In genomic region chr9:8114826-8115225, GRCh38 we compare ENCODE assay signal across 19 cellular contexts.
A peak's percentile ranks its signal among the peaks of the same experiment; 100 is the strongest.
DNase-seq lines count a peak whose midpoint lies in the region; ATAC-seq, FAIRE-seq and TF ChIP-seq lines count a peak whose summit lies in the region.
"Had no signal": no experiment of that assay in that cellular context is flagged by ENCODE, and none has a peak within 500 bp of the region (broad histone marks: within the 10 kb centered on the region; RNA-seq: fewer than 3 reads in every experiment).

No MANE protein-coding gene starts in this region.

- H3K4me1 ChIP-seq in kidney (ENCODE audit: control insufficient read depth in 1 of 2, insufficient read depth in 1 of 2, low read depth in 1 of 2, low read length in 2 of 2): no peaks in the 10 kb centered on the region
- H3K4me1 ChIP-seq: A549, BE2C had no signal

- no peaks in the 10 kb centered on the region for H3K36me3 ChIP-seq in kidney (ENCODE audit: control insufficient read depth in 1 of 2, insufficient read depth in 2 of 2, low read length in 2 of 2)
- H3K36me3 ChIP-seq: BE2C had no signal

- H3K27ac Mint-ChIP-seq in activated T-cell treated with anti-CD3 and anti-CD28 coated beads, Interleukin-2, amount 50 U/mL, for 24 hours: peak overlapping the region; percentile 77
- H3K27ac Mint-ChIP-seq in natural killer cell treated with Interleukin-12 subunit alpha and Interleukin-12 subunit beta and Interleukin-15 and Interleukin-18, amount 100 ng/mL, for 72 hours: peak overlapping the region; percentile 0 to 15
- H3K27ac Mint-ChIP-seq in natural killer cell (no peak overlapping the region), immature natural killer cell (no peak overlapping the region)
- peak overlapping the region; percentile 1 for H3K27ac Mint-ChIP-seq in stimulated activated effector memory CD8-positive, alpha-beta T cell treated with anti-CD3 and anti-CD28 coated beads, Interleukin-12 subunit alpha, Interleukin-12 subunit beta, amount 100 ng/mL, for 72 hours
- peak overlapping the region in 1 of 2 donors; percentile 21 for H3K27ac Mint-ChIP-seq in stimulated activated naive CD8-positive, alpha-beta T cell treated with anti-CD3 and anti-CD28 coated beads, Interleukin-15, amount 100 ng/mL, for 72 hours
- H3K27ac Mint-ChIP-seq: CD4-positive, alpha-beta memory T cell; GM23338 had no signal

- no peak overlapping the region for H3K27ac ChIP-seq in kidney (ENCODE audit: low read depth in 2 of 2, low read length in 2 of 2)
- H3K27ac ChIP-seq: A549, C4-2B had no signal

- no peaks in the 10 kb centered on the region for H3K9me3 Mint-ChIP-seq in activated T-cell treated with anti-CD3 and anti-CD28 coated beads, Interleukin-2, amount 50 U/mL, for 24 hours
- H3K9me3 Mint-ChIP-seq in natural killer cell treated with Interleukin-12 subunit alpha and Interleukin-12 subunit beta and Interleukin-15 and Interleukin-18, amount 100 ng/mL, for 72 hours: peaks cover 6% of the 10 kb centered on the region
- H3K9me3 Mint-ChIP-seq in natural killer cell: peaks cover 0 to 2% of the 10 kb centered on the region in 2 donors
- peaks cover 3% of the 10 kb centered on the region for H3K9me3 Mint-ChIP-seq in stimulated activated effector memory CD8-positive, alpha-beta T cell treated with anti-CD3 and anti-CD28 coated beads, Interleukin-12 subunit alpha, Interleukin-12 subunit beta, amount 100 ng/mL, for 72 hours
- peaks cover 4 to 7% of the 10 kb centered on the region in 2 donors for H3K9me3 Mint-ChIP-seq in stimulated activated naive CD8-positive, alpha-beta T cell treated with anti-CD3 and anti-CD28 coated beads, Interleukin-15, amount 100 ng/mL, for 72 hours
- no peaks in the 10 kb centered on the region for H3K9me3 Mint-ChIP-seq in immature natural killer cell
- H3K9me3 Mint-ChIP-seq: GM23338 had no signal

- FAIRE-seq in kidney (lab: Jason Lieb, UNC): no peak
- FAIRE-seq: A549, G401.6, GM12891 had no signal

- ATAC-seq in natural killer cell treated with Interleukin-12 subunit alpha and Interleukin-12 subunit beta and Interleukin-15 and Interleukin-18, amount 100 ng/mL, for 72 hours: peak; percentile 78 to 79
- ATAC-seq in natural killer cell: no peak
- peak; percentile 86 for ATAC-seq in stimulated activated effector memory CD8-positive, alpha-beta T cell treated with anti-CD3 and anti-CD28 coated beads, Interleukin-12 subunit alpha, Interleukin-12 subunit beta, amount 100 ng/mL, for 72 hours
- peak; percentile 85 for ATAC-seq in stimulated activated naive CD8-positive, alpha-beta T cell treated with anti-CD3 and anti-CD28 coated beads, Interleukin-15, amount 100 ng/mL, for 72 hours
- ATAC-seq: A549, GM23338 had no signal

- TF ChIP-seq CTCF in natural killer cell (IDR thresholded peaks at IDR 0.05) (no peak), kidney (IDR thresholded peaks at IDR 0.05; ENCODE audit: borderline replicate concordance, extremely low read depth, insufficient read depth) (no peak)

- H3K27me3 Mint-ChIP-seq in activated T-cell treated with anti-CD3 and anti-CD28 coated beads, Interleukin-2, amount 50 U/mL, for 24 hours: no peaks in the 10 kb centered on the region
- H3K27me3 Mint-ChIP-seq in natural killer cell treated with Interleukin-12 subunit alpha and Interleukin-12 subunit beta and Interleukin-15 and Interleukin-18, amount 100 ng/mL, for 72 hours: peaks cover 7 to 12% of the 10 kb centered on the region in 2 donors
- H3K27me3 Mint-ChIP-seq in natural killer cell (ENCODE audit: low read depth in 2 of 2) (peaks cover 0 to 2% of the 10 kb centered on the region in 2 donors), immature natural killer cell (ENCODE audit: low read depth in 3 of 3) (peaks cover 0 to 3% (median 0%) of the 10 kb centered on the region in 3 donors)
- no peaks in the 10 kb centered on the region for H3K27me3 Mint-ChIP-seq in stimulated activated naive CD8-positive, alpha-beta T cell treated with anti-CD3 and anti-CD28 coated beads, Interleukin-15, amount 100 ng/mL, for 72 hours
- H3K27me3 Mint-ChIP-seq: CD4-positive, alpha-beta memory T cell had no signal

- intact Hi-C loops in natural killer cell (cut with micrococcal nuclease): no loop called here
- intact Hi-C loops in kidney (cut with DNase I): no loop called here

- H3K36me3 Mint-ChIP-seq in activated T-cell treated with anti-CD3 and anti-CD28 coated beads, Interleukin-2, amount 50 U/mL, for 24 hours (ENCODE audit: low read depth): no peaks in the 10 kb centered on the region
- peaks cover 5% of the 10 kb centered on the region for H3K36me3 Mint-ChIP-seq in natural killer cell treated with Interleukin-12 subunit alpha and Interleukin-12 subunit beta and Interleukin-15 and Interleukin-18, amount 100 ng/mL, for 72 hours
- H3K36me3 Mint-ChIP-seq in natural killer cell (no peaks in the 10 kb centered on the region), immature natural killer cell (no peaks in the 10 kb centered on the region)
- H3K36me3 Mint-ChIP-seq in stimulated activated effector memory CD8-positive, alpha-beta T cell treated with anti-CD3 and anti-CD28 coated beads, Interleukin-12 subunit alpha, Interleukin-12 subunit beta, amount 100 ng/mL, for 72 hours: no peaks in the 10 kb centered on the region
- H3K36me3 Mint-ChIP-seq: CD4-positive, alpha-beta memory T cell had no signal

- H3K9me3 ChIP-seq in kidney (ENCODE audit: control insufficient read depth in 1 of 2, low read length in 2 of 2): no peaks in the 10 kb centered on the region
- H3K9me3 ChIP-seq: A549, BE2C had no signal

- no peak overlapping the region for H3K4me3 Mint-ChIP-seq in activated T-cell treated with anti-CD3 and anti-CD28 coated beads, Interleukin-2, amount 50 U/mL, for 24 hours
- peak overlapping the region; percentile 2 for H3K4me3 Mint-ChIP-seq in natural killer cell treated with Interleukin-12 subunit alpha and Interleukin-12 subunit beta and Interleukin-15 and Interleukin-18, amount 100 ng/mL, for 72 hours
- no peak overlapping the region for H3K4me3 Mint-ChIP-seq in natural killer cell
- no peak overlapping the region for H3K4me3 Mint-ChIP-seq in stimulated activated effector memory CD8-positive, alpha-beta T cell treated with anti-CD3 and anti-CD28 coated beads, Interleukin-12 subunit alpha, Interleukin-12 subunit beta, amount 100 ng/mL, for 72 hours
- H3K4me3 Mint-ChIP-seq in stimulated activated naive CD8-positive, alpha-beta T cell treated with anti-CD3 and anti-CD28 coated beads, Interleukin-15, amount 100 ng/mL, for 72 hours: no peak overlapping the region
- H3K4me3 Mint-ChIP-seq in immature natural killer cell: no peak overlapping the region
- H3K4me3 Mint-ChIP-seq: CD4-positive, alpha-beta memory T cell; GM23338 had no signal

- H3K4me1 Mint-ChIP-seq in activated T-cell treated with anti-CD3 and anti-CD28 coated beads, Interleukin-2, amount 50 U/mL, for 24 hours (ENCODE audit: low read depth): peaks cover 23% of the 10 kb centered on the region
- H3K4me1 Mint-ChIP-seq in natural killer cell treated with Interleukin-12 subunit alpha and Interleukin-12 subunit beta and Interleukin-15 and Interleukin-18, amount 100 ng/mL, for 72 hours (ENCODE audit: low read depth in 2 of 2): peaks cover 14 to 18% of the 10 kb centered on the region in 2 donors
- H3K4me1 Mint-ChIP-seq in natural killer cell (peaks cover 7 to 23% of the 10 kb centered on the region in 2 donors), immature natural killer cell (peaks cover 18 to 45% of the 10 kb centered on the region in 2 donors)
- peaks cover 18% of the 10 kb centered on the region for H3K4me1 Mint-ChIP-seq in stimulated activated effector memory CD8-positive, alpha-beta T cell treated with anti-CD3 and anti-CD28 coated beads, Interleukin-12 subunit alpha, Interleukin-12 subunit beta, amount 100 ng/mL, for 72 hours
- H3K4me1 Mint-ChIP-seq in stimulated activated naive CD8-positive, alpha-beta T cell treated with anti-CD3 and anti-CD28 coated beads, Interleukin-15, amount 100 ng/mL, for 72 hours: peaks cover 13% of the 10 kb centered on the region

- no peak overlapping the region for H3K4me3 ChIP-seq in kidney (ENCODE audit: low read length in 2 of 2)
- H3K4me3 ChIP-seq: A549, GM23338 had no signal

- no peak for DNase-seq in activated T-cell treated with anti-CD3 and anti-CD28 coated beads, Interleukin-2, amount 50 U/mL, for 24 hours
- DNase-seq in activated T-cell treated with anti-CD3 and anti-CD28 coated beads, Interleukin-2, amount 50 U/mL, for 1 hour: no peak
- DNase-seq in natural killer cell treated with Interleukin-12 subunit alpha and Interleukin-12 subunit beta and Interleukin-15 and Interleukin-18, amount 100 ng/mL, for 72 hours (ENCODE audit: low spot score): no peak
- no peak for DNase-seq in natural killer cell
- no peak for DNase-seq in stimulated activated effector memory CD8-positive, alpha-beta T cell treated with anti-CD3 and anti-CD28 coated beads, Interleukin-12 subunit alpha, Interleukin-12 subunit beta, amount 100 ng/mL, for 72 hours (ENCODE audit: low spot score in 2 of 2)
- no peak for DNase-seq in stimulated activated naive CD8-positive, alpha-beta T cell treated with anti-CD3 and anti-CD28 coated beads, Interleukin-15, amount 100 ng/mL, for 72 hours
- DNase-seq in kidney: no peak
- no peak for DNase-seq in immature natural killer cell
- DNase-seq: BE2C; CD4-positive, alpha-beta memory T cell; DMS153; DMS79 treated with DMSO at 0.1 percent for 48 hours; EL; H7 had no signal

- H3K9ac ChIP-seq in kidney (ENCODE audit: low read length in 2 of 2): no peak overlapping the region

Comparison
In these comparisons a context has a peak if more than half of its experiments do, and no peak if none do; other contexts are left out.
1. H3K27ac Mint-ChIP-seq: peak in activated T-cell treated with anti-CD3 and anti-CD28 coated beads, Interleukin-2, amount 50 U/mL, for 24 hours (single experiment), natural killer cell treated with Interleukin-12 subunit alpha and Interleukin-12 subunit beta and Interleukin-15 and Interleukin-18, amount 100 ng/mL, for 72 hours (2 of 2) and stimulated activated effector memory CD8-positive, alpha-beta T cell treated with anti-CD3 and anti-CD28 coated beads, Interleukin-12 subunit alpha, Interleukin-12 subunit beta, amount 100 ng/mL, for 72 hours (single experiment); none in natural killer cell (0 of 2) and immature natural killer cell (0 of 6).
2. ATAC-seq: peak in natural killer cell treated with Interleukin-12 subunit alpha and Interleukin-12 subunit beta and Interleukin-15 and Interleukin-18, amount 100 ng/mL, for 72 hours (2 of 2), stimulated activated effector memory CD8-positive, alpha-beta T cell treated with anti-CD3 and anti-CD28 coated beads, Interleukin-12 subunit alpha, Interleukin-12 subunit beta, amount 100 ng/mL, for 72 hours (single experiment) and stimulated activated naive CD8-positive, alpha-beta T cell treated with anti-CD3 and anti-CD28 coated beads, Interleukin-15, amount 100 ng/mL, for 72 hours (single experiment); none in natural killer cell (0 of 3).